ENCODE assay signal across 3 cellular contexts in genomic region chr5:176450077-176450476, GRCh38.
TF ChIP-seq lines count a peak whose summit lies in the region.

No MANE protein-coding gene starts in this region.

TF ChIP-seq in SK-N-SH, 30 proteins besides CTCF, POLR2A, EP300 and RAD21:
- no peak for TF ChIP-seq SIN3A (IDR thresholded peaks at IDR 0.05; ENCODE audit: borderline replicate concordance, low read depth, low read length)
- TF ChIP-seq USF1 (IDR thresholded peaks at IDR 0.05; ENCODE audit: borderline replicate concordance, low read depth): no peak
- no peak for TF ChIP-seq MAX (IDR thresholded peaks at IDR 0.05; ENCODE audit: low read depth)
- TF ChIP-seq MXI1 (IDR thresholded peaks at IDR 0.05; ENCODE audit: low read depth, low read length): no peak
- no peak for TF ChIP-seq TCF12 (IDR thresholded peaks at IDR 0.05)
- no peak for TF ChIP-seq NFIC (IDR thresholded peaks at IDR 0.05; ENCODE audit: borderline replicate concordance)
- no peak for TF ChIP-seq REST (IDR thresholded peaks at IDR 0.05; ENCODE audit: low read depth, low read length)
- TF ChIP-seq EZH2phosphoT487 (IDR thresholded peaks at IDR 0.05; ENCODE audit: borderline replicate concordance, low read depth): no peak
- no peak for TF ChIP-seq ZBTB33 (IDR thresholded peaks at IDR 0.05; ENCODE audit: borderline replicate concordance, low read depth)
- no peak for TF ChIP-seq RFX5 (IDR thresholded peaks at IDR 0.05; ENCODE audit: low read length)
TF ChIP-seq in SK-N-SH: peak in this region for 0.

TF ChIP-seq in SK-N-SH treated with all-trans-retinoic acid at 6 μM for 48 hours, 23 proteins besides CTCF, POLR2A, EP300 and RAD21:
- TF ChIP-seq ZFP3 (CRISPR knock-in tag; IDR thresholded peaks at IDR 0.05): no peak
- no peak for TF ChIP-seq TCF4 (CRISPR knock-in tag; IDR thresholded peaks at IDR 0.05; ENCODE audit: borderline replicate concordance)
- TF ChIP-seq BACH2 (CRISPR knock-in tag; IDR thresholded peaks at IDR 0.05; ENCODE audit: borderline replicate concordance): no peak
- TF ChIP-seq SNAI2 (CRISPR knock-in tag; IDR thresholded peaks at IDR 0.05): no peak
- TF ChIP-seq POU6F1 (CRISPR knock-in tag; IDR thresholded peaks at IDR 0.05; ENCODE audit: borderline replicate concordance, low read depth): no peak
- TF ChIP-seq ESRRG (CRISPR knock-in tag; IDR thresholded peaks at IDR 0.05): no peak
- TF ChIP-seq ARNTL (CRISPR knock-in tag; IDR thresholded peaks at IDR 0.05; ENCODE audit: borderline replicate concordance, low read depth): no peak
- no peak for TF ChIP-seq ISL1 (CRISPR knock-in tag; IDR thresholded peaks at IDR 0.05)
- no peak for TF ChIP-seq PATZ1 (CRISPR knock-in tag; IDR thresholded peaks at IDR 0.05; ENCODE audit: borderline replicate concordance)
- TF ChIP-seq ZFP30 (CRISPR knock-in tag; IDR thresholded peaks at IDR 0.05): no peak
- no peak for TF ChIP-seq TSHZ2 (CRISPR knock-in tag; IDR thresholded peaks at IDR 0.05)
- TF ChIP-seq ZNF565 (CRISPR knock-in tag; conservative IDR thresholded peaks at IDR 0.05; ENCODE audit: low read depth): no peak
- no peak for TF ChIP-seq CREB5 (CRISPR knock-in tag; IDR thresholded peaks at IDR 0.05; ENCODE audit: low read depth)

TF ChIP-seq in GM23338, 12 proteins besides CTCF, POLR2A, EP300 and RAD21:
- TF ChIP-seq ZNF114 (CRISPR knock-in tag; IDR thresholded peaks at IDR 0.05) (no peak), ZNF462 (CRISPR knock-in tag; IDR thresholded peaks at IDR 0.05) (no peak), ETS1 (IDR thresholded peaks at IDR 0.05) (no peak), NANOG (IDR thresholded peaks at IDR 0.05; ENCODE audit: borderline replicate concordance) (no peak), EZH2 (IDR thresholded peaks at IDR 0.05; ENCODE audit: low read depth, unreplicated experiment) (no peak), EZH2phosphoT487 (IDR thresholded peaks at IDR 0.05; ENCODE audit: unreplicated experiment) (no peak), ZNF331 (CRISPR knock-in tag; IDR thresholded peaks at IDR 0.05; ENCODE audit: low read depth) (no peak), POLR2AphosphoS5 (IDR thresholded peaks at IDR 0.05; ENCODE audit: low read depth) (no peak)
